In genomic region chr1:110211503-110212164, GRCh38 we compare ENCODE assay signal across 8 cellular contexts. TPM values are rescaled to one million over a fixed set of nuclear protein-coding genes. Genes with fewer than 3 reads are reported as not detected.
DNase-seq lines count a peak whose midpoint lies in the region; ATAC-seq, FAIRE-seq and TF ChIP-seq lines count a peak whose summit lies in the region.

No MANE protein-coding gene starts in this region.

- no peak overlapping the region for H3K27ac ChIP-seq in iPS-20b (ENCODE audit: low read length)

- H3K36me3 ChIP-seq in iPS-20b (ENCODE audit: insufficient read depth, low read depth, low read length), result no peaks in the 10 kb centered on the region

- H3K27me3 ChIP-seq in iPS-20b (ENCODE audit: insufficient read depth, low read length), result peaks cover 54% of the 10 kb centered on the region

- H3K4me3 Mint-ChIP-seq in activated T-helper 1 cell treated with anti-CD3 and anti-CD28 coated beads, Interleukin-12 subunit alpha, Interleukin-12 subunit beta, Interleukin-2, Interleukin-4 antibody, amounts not matched to agents 30 ng/mL and 10 ng/mL and 1 ng/mL, durations not matched to agents 14 hours and 24 hours and 36 hours, result peak overlapping the region; percentile 88
- H3K4me3 Mint-ChIP-seq in stimulated activated memory B cell treated with anti-CD40 and anti-IgM and Interleukin-4, amounts not matched to agents 10 μg/mL and 1 μg/mL and 100 μg/mL, for 72 hours, result peak overlapping the region; percentile 94

- peak; percentile 18 for DNase-seq in activated CD4-positive, alpha-beta T cell treated with anti-CD3 and anti-CD28 coated beads for 1 hour
- no peak for DNase-seq in activated CD4-positive, alpha-beta T cell treated with anti-CD3 and anti-CD28 coated beads, Interleukin-2, amount 50 U/mL, for 1 hour
- DNase-seq in activated T-helper 1 cell treated with anti-CD3 and anti-CD28 coated beads, Interleukin-12 subunit alpha, Interleukin-12 subunit beta, Interleukin-2, Interleukin-4 antibody, amounts not matched to agents 30 ng/mL and 10 ng/mL and 1 ng/mL, durations not matched to agents 14 hours and 24 hours and 36 hours (ENCODE audit: low spot score), result no peak
- DNase-seq in DMS 273 (lab: John Stamatoyannopoulos, UW; ENCODE audit: unreplicated experiment), result no peak
- DNase-seq in iPS-NIHi11 (ENCODE audit: low spot score), result no peak
- no peak for DNase-seq in D721Med (ENCODE audit: insufficient read length, low spot score)

- peak overlapping the region; percentile 63 for H3K4me3 ChIP-seq in iPS-20b (ENCODE audit: low read length)

- H3K9ac ChIP-seq in iPS-20b (ENCODE audit: low read depth, low read length), result no peak overlapping the region; the same call in 1 of the 2 replicates

- peaks cover 13% of the 10 kb centered on the region for H3K27me3 Mint-ChIP-seq in activated T-helper 1 cell treated with anti-CD3 and anti-CD28 coated beads, Interleukin-12 subunit alpha, Interleukin-12 subunit beta, Interleukin-2, Interleukin-4 antibody, amounts not matched to agents 30 ng/mL and 10 ng/mL and 1 ng/mL, durations not matched to agents 14 hours and 24 hours and 36 hours (ENCODE audit: insufficient read depth)
- H3K27me3 Mint-ChIP-seq in stimulated activated memory B cell treated with anti-CD40 and anti-IgM and Interleukin-4, amounts not matched to agents 10 μg/mL and 1 μg/mL and 100 μg/mL, for 72 hours, result no peaks in the 10 kb centered on the region

- H3K36me3 Mint-ChIP-seq in activated T-helper 1 cell treated with anti-CD3 and anti-CD28 coated beads, Interleukin-12 subunit alpha, Interleukin-12 subunit beta, Interleukin-2, Interleukin-4 antibody, amounts not matched to agents 30 ng/mL and 10 ng/mL and 1 ng/mL, durations not matched to agents 14 hours and 24 hours and 36 hours (ENCODE audit: low read depth), result no peaks in the 10 kb centered on the region
- H3K36me3 Mint-ChIP-seq in stimulated activated memory B cell treated with anti-CD40 and anti-IgM and Interleukin-4, amounts not matched to agents 10 μg/mL and 1 μg/mL and 100 μg/mL, for 72 hours, result no peaks in the 10 kb centered on the region

- TF ChIP-seq CTCF in D721Med (IDR thresholded peaks at IDR 0.05; ENCODE audit: insufficient read depth, missing control alignments), result no peak

- ATAC-seq in stimulated activated memory B cell treated with anti-CD40 and anti-IgM and Interleukin-4, amounts not matched to agents 10 μg/mL and 1 μg/mL and 100 μg/mL, for 72 hours, result no peak

- H3K9me3 ChIP-seq in iPS-20b (ENCODE audit: insufficient read depth, low read depth, low read length), result no peaks in the 10 kb centered on the region

- peaks cover 47% of the 10 kb centered on the region for H3K4me1 Mint-ChIP-seq in activated T-helper 1 cell treated with anti-CD3 and anti-CD28 coated beads, Interleukin-12 subunit alpha, Interleukin-12 subunit beta, Interleukin-2, Interleukin-4 antibody, amounts not matched to agents 30 ng/mL and 10 ng/mL and 1 ng/mL, durations not matched to agents 14 hours and 24 hours and 36 hours (ENCODE audit: low read depth)
- peaks cover 73% of the 10 kb centered on the region for H3K4me1 Mint-ChIP-seq in stimulated activated memory B cell treated with anti-CD40 and anti-IgM and Interleukin-4, amounts not matched to agents 10 μg/mL and 1 μg/mL and 100 μg/mL, for 72 hours

- H3K27ac Mint-ChIP-seq in activated T-helper 1 cell treated with anti-CD3 and anti-CD28 coated beads, Interleukin-12 subunit alpha, Interleukin-12 subunit beta, Interleukin-2, Interleukin-4 antibody, amounts not matched to agents 30 ng/mL and 10 ng/mL and 1 ng/mL, durations not matched to agents 14 hours and 24 hours and 36 hours, result peak overlapping the region; percentile 87
- H3K27ac Mint-ChIP-seq in stimulated activated memory B cell treated with anti-CD40 and anti-IgM and Interleukin-4, amounts not matched to agents 10 μg/mL and 1 μg/mL and 100 μg/mL, for 72 hours, result peak overlapping the region; percentile 81

- peaks cover 23% of the 10 kb centered on the region; the same call in 1 of the 2 replicates for H3K4me1 ChIP-seq in iPS-20b (ENCODE audit: insufficient read depth, low read length)

- intact Hi-C loops in activated T-helper 1 cell treated with anti-CD3 and anti-CD28 coated beads, Interleukin-12 subunit alpha, Interleukin-12 subunit beta, Interleukin-2, Interleukin-4 antibody, amounts not matched to agents 30 ng/mL and 10 ng/mL and 1 ng/mL, durations not matched to agents 14 hours and 24 hours and 36 hours (cut with micrococcal nuclease), result loop anchor here (1.0 to 5.0 kb wide), 4 partner anchors 25 to 661 kb away; partner anchors contain the start of genes CD53 and LAMTOR5

- no peaks in the 10 kb centered on the region for H3K9me3 Mint-ChIP-seq in activated T-helper 1 cell treated with anti-CD3 and anti-CD28 coated beads, Interleukin-12 subunit alpha, Interleukin-12 subunit beta, Interleukin-2, Interleukin-4 antibody, amounts not matched to agents 30 ng/mL and 10 ng/mL and 1 ng/mL, durations not matched to agents 14 hours and 24 hours and 36 hours
- H3K9me3 Mint-ChIP-seq in stimulated activated memory B cell treated with anti-CD40 and anti-IgM and Interleukin-4, amounts not matched to agents 10 μg/mL and 1 μg/mL and 100 μg/mL, for 72 hours, result no peaks in the 10 kb centered on the region

- FAIRE-seq in D721Med (lab: Jason Lieb, UNC), result no peak

RNA-seq across cellular contexts. Expression of gene KCNC4, which starts 1.5 kb away (rescaled TPM):
- total RNA-seq in activated T-helper 1 cell treated with anti-CD3 and anti-CD28 coated beads, Interleukin-12 subunit alpha, Interleukin-12 subunit beta, Interleukin-2, Interleukin-4 antibody, amounts not matched to agents 30 ng/mL and 10 ng/mL and 1 ng/mL, durations not matched to agents 14 hours and 24 hours and 36 hours, result 11.8 and 14.3 TPM in 2 replicates
